ENCODE assay signal across 9 cellular contexts in the genomic region with DNA sequence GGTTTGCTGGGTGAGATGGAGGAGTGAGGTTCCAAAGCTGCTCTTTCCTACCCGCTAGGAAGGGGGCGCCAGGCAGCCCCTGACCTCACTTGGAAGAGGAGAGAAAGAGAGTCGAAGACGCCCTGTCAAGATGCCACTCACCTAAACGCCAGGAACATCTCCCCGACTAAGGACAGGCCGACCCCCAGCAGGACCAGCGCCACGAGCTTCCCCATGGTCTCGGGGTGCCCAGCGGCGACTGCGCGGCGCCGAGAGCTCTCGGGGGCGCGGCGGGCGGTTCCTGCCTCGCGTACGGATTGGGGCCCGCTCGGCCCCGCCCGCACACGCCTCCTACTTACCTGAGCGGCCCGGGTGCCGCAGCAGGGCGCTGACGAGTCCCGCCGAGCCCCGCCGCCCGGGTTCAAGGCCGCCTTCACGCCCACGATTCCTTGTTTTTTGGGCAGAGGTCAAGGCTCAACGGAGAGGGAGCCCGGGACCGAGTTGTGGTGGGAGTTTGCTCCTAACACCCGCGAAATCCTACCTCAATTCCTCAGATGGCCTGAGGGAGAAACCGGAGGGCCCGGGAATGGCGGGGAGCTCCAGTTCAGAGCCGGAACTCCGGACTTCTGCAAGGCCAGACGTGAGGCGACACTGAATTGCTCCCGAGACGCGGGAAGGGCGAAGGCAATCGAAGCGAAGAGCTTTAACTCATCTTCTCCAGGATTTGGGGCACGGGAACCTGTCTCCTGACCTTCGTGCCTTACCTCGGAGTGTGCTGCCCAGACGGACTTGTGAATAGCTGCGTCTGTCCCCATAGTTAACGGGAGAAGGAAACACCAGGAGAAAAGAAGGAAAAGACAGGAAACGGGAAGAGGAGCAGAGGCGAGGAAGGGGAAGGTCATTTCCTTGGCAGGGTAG. TPM values are rescaled to one million over a fixed set of nuclear protein-coding genes. Genes with fewer than 3 reads are reported as not detected.
DNase-seq lines count a peak whose midpoint lies in the region; ATAC-seq, FAIRE-seq and TF ChIP-seq lines count a peak whose summit lies in the region.
"Had no signal": no experiment of that assay in that cellular context is flagged by ENCODE, and none has a peak within 500 bp of the region (broad histone marks: within the 10 kb centered on the region; RNA-seq: fewer than 3 reads in every experiment).

Gene PON3, minus strand, starts transcription at position 240 of the 897 bp plus-strand sequence. Its CDS starts 25 bp downstream, at position 215.

- DNase-seq in NCI-H510A treated with DMSO at 0.1 percent for 48 hours (lab: John Stamatoyannopoulos, UW), result peak; percentile 70
- no peak for DNase-seq in NCI-H510A (lab: John Stamatoyannopoulos, UW)
- no peak for DNase-seq in esophagus squamous epithelium (lab: John Stamatoyannopoulos, UW)
- DNase-seq in posterior vena cava (ENCODE audit: low spot score), result peak; percentile 72
- DNase-seq in RCC 7860 (ENCODE audit: low spot score), result no peak
- DNase-seq in Karpas-422, result no peak

- H3K4me1 ChIP-seq in esophagus squamous epithelium (peaks cover 0 to 19% (median 0%) of the 10 kb centered on the region in 3 donors), Karpas-422 (ENCODE audit: low read length) (no peaks in the 10 kb centered on the region)
- H3K4me1 ChIP-seq: BLaER1 treated with 17β-estradiol and CSF1 and Interleukin-3, amounts not matched to agents 10 nM and 100 nM had no signal

- intact Hi-C loops in esophagus squamous epithelium (cut with DNase I), result no loop called here
- intact Hi-C loops in posterior vena cava (cut with DNase I), result no loop called here

- peaks cover 0 to 19% (median 0%) of the 10 kb centered on the region in 4 donors for H3K27me3 ChIP-seq in esophagus squamous epithelium
- H3K27me3 ChIP-seq in Karpas-422 (ENCODE audit: low read length), result no peaks in the 10 kb centered on the region
- H3K27me3 ChIP-seq: BLaER1 treated with 17β-estradiol and CSF1 and Interleukin-3, amounts not matched to agents 10 nM and 100 nM had no signal

- no peak for ATAC-seq in HG03460 (IDR thresholded peaks at IDR 0.05; ENCODE audit: unreplicated experiment)

- H3K9me3 Mint-ChIP-seq in T-helper 1 cell treated with Interleukin-12 subunit alpha and Interleukin-12 subunit beta and Interleukin-4 antibody, amounts not matched to agents 30 μg/mL and 1 μg/mL, for 36 hours, result no peaks in the 10 kb centered on the region

- H3K9me3 ChIP-seq in esophagus squamous epithelium (no peaks in the 10 kb centered on the region), Karpas-422 (ENCODE audit: low read length) (no peaks in the 10 kb centered on the region)

- H3K4me2 ChIP-seq in Karpas-422 (ENCODE audit: low read depth, low read length, poor library complexity, severe bottlenecking), result no peak within 1 kb of the TSS
- H3K4me2 ChIP-seq: BLaER1 treated with 17β-estradiol and CSF1 and Interleukin-3, amounts not matched to agents 10 nM and 100 nM had no signal

- peak within 1 kb of the TSS; percentile 65 for H3K4me3 Mint-ChIP-seq in T-helper 1 cell treated with Interleukin-12 subunit alpha and Interleukin-12 subunit beta and Interleukin-4 antibody, amounts not matched to agents 30 μg/mL and 1 μg/mL, for 36 hours

- H4K20me1 ChIP-seq in Karpas-422 (ENCODE audit: insufficient read depth, low read depth, low read length), result no peaks in the 10 kb centered on the region
- H4K20me1 ChIP-seq: BLaER1 treated with 17β-estradiol and CSF1 and Interleukin-3, amounts not matched to agents 10 nM and 100 nM had no signal

- H2AFZ ChIP-seq in Karpas-422 (ENCODE audit: low read length), result no peak within 1 kb of the TSS

- no peak for TF ChIP-seq POLR2A in esophagus squamous epithelium (IDR thresholded peaks at IDR 0.05)

- H3K36me3 Mint-ChIP-seq in T-helper 1 cell treated with Interleukin-12 subunit alpha and Interleukin-12 subunit beta and Interleukin-4 antibody, amounts not matched to agents 30 μg/mL and 1 μg/mL, for 36 hours (ENCODE audit: low read depth), result no peaks in the 10 kb centered on the region

- 6 to 32% methylated on average over 8 to 30 of the region's 68 CpGs for WGBS in esophagus squamous epithelium, 2 donors

- no peak within 1 kb of the TSS for H3K27ac Mint-ChIP-seq in T-helper 1 cell treated with Interleukin-12 subunit alpha and Interleukin-12 subunit beta and Interleukin-4 antibody, amounts not matched to agents 30 μg/mL and 1 μg/mL, for 36 hours

- no peaks in the 10 kb centered on the region for H3K79me2 ChIP-seq in Karpas-422 (ENCODE audit: low read length)

- H3K4me1 Mint-ChIP-seq in T-helper 1 cell treated with Interleukin-12 subunit alpha and Interleukin-12 subunit beta and Interleukin-4 antibody, amounts not matched to agents 30 μg/mL and 1 μg/mL, for 36 hours (ENCODE audit: low read depth), result peaks cover 7% of the 10 kb centered on the region

- no peak for FAIRE-seq in RCC 7860 (lab: Jason Lieb, UNC)

- H3K27ac ChIP-seq in esophagus squamous epithelium (peak within 1 kb of the TSS in 3 of 4 donors; percentile 16 to 47 (median 44)), Karpas-422 (ENCODE audit: low read length) (no peak within 1 kb of the TSS)
- H3K27ac ChIP-seq: BLaER1 treated with 17β-estradiol and CSF1 and Interleukin-3, amounts not matched to agents 10 nM and 100 nM had no signal

- H3K9ac ChIP-seq in Karpas-422 (ENCODE audit: low read length), result no peak within 1 kb of the TSS
- H3K9ac ChIP-seq: BLaER1 treated with 17β-estradiol and CSF1 and Interleukin-3, amounts not matched to agents 10 nM and 100 nM had no signal

- no peaks in the 10 kb centered on the region for H3K36me3 ChIP-seq in esophagus squamous epithelium
- H3K36me3 ChIP-seq in Karpas-422 (ENCODE audit: insufficient read depth, low read length), result no peaks in the 10 kb centered on the region
- H3K36me3 ChIP-seq: BLaER1 treated with 17β-estradiol and CSF1 and Interleukin-3, amounts not matched to agents 10 nM and 100 nM had no signal

- no peaks in the 10 kb centered on the region for H3K9me2 ChIP-seq in Karpas-422 (replicated peaks; ENCODE audit: insufficient read depth, low read length)

- peaks cover 35% of the 10 kb centered on the region for H3K27me3 Mint-ChIP-seq in T-helper 1 cell treated with Interleukin-12 subunit alpha and Interleukin-12 subunit beta and Interleukin-4 antibody, amounts not matched to agents 30 μg/mL and 1 μg/mL, for 36 hours (ENCODE audit: low read depth)

- peak in 4 of 6 experiments; percentile 11 to 48 (median 14) for TF ChIP-seq CTCF in esophagus squamous epithelium (IDR thresholded peaks at IDR 0.05)

- peak within 1 kb of the TSS; percentile 47 to 65 (median 51) for H3K4me3 ChIP-seq in esophagus squamous epithelium
- no peak within 1 kb of the TSS for H3K4me3 ChIP-seq in Karpas-422 (ENCODE audit: low read length)
- H3K4me3 ChIP-seq: BLaER1 treated with 17β-estradiol and CSF1 and Interleukin-3, amounts not matched to agents 10 nM and 100 nM had no signal

RNA-seq across cellular contexts. Expression of gene PON3, which starts in this region (rescaled TPM):
- total RNA-seq in esophagus squamous epithelium (1 to 10 TPM in 2 of 4 donors, under 1 TPM in 1, not detected in 1; 0.40 to 2.5 (median 1.9) TPM), posterior vena cava (under 1 TPM; 0.74 to 0.90 TPM)
- total RNA-seq in Karpas-422 (2014; rRNA removed; shearing (Covaris generic); ENCODE audit: low replicate concordance), result not detected in 2 replicates

Comparison
In these comparisons a context has a peak if more than half of its experiments do, and no peak if none do; other contexts are left out.
1. Peak in DNase-seq in posterior vena cava; RNA of the gene not detected or under 1 TPM.